In the genomic region with DNA sequence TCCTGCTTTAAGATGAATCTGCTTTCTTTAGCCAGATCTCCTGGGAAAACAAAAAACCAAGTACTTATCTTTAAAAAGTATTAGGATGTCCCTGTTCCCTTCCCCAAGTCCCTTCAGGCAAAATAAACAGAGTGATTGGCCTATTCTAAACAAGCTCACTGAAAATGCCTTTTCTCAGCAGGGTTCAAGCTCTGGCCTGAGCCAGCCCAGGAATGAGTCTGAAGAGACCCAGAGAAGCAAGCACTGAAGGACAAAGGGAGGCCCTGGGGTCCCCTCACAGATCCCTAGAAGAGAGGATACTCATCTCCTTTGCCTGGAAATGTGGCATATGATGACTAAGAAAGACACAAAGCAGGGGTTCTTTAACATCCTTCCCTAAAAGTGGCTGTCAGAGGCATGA, we compare ENCODE assay signal across 26 cellular contexts.
DNase-seq lines count a peak whose midpoint lies in the region; ATAC-seq, FAIRE-seq and TF ChIP-seq lines count a peak whose summit lies in the region.
"Had no signal": no experiment of that assay in that cellular context is flagged by ENCODE, and none has a peak within 500 bp of the region (broad histone marks: within the 10 kb centered on the region; RNA-seq: fewer than 3 reads in every experiment).

No MANE protein-coding gene starts in this region.

- peak; percentile 39 for FAIRE-seq in H1 (lab: Jason Lieb, UNC)
- FAIRE-seq: A549, D721Med, GM12891, K562 had no signal

- peak overlapping the region in 8 of 10 donors; percentile 13 to 61 (median 50) for H3K27ac ChIP-seq in heart right ventricle
- H3K27ac ChIP-seq in right atrium auricular region: peak overlapping the region in 1 of 2 donors; percentile 15
- H3K27ac ChIP-seq in H1 (ENCODE audit: low read depth, low read length): no peak overlapping the region
- H3K27ac ChIP-seq in mesendoderm (ENCODE audit: low read depth, low read length): peak overlapping the region; percentile 72
- H3K27ac ChIP-seq: A549; BLaER1 treated with 17β-estradiol and CSF1 and Interleukin-3, amounts not matched to agents 10 nM and 100 nM; PC-9 had no signal

- in situ Hi-C loops in G401 (cut with HindIII; ENCODE audit: low sequenced_read_pairs): no loop called here

- H3K14ac ChIP-seq in H1 (ENCODE audit: insufficient read length): no peak overlapping the region

- H3K79me2 ChIP-seq in H1 (ENCODE audit: control insufficient read depth in 1 of 2, insufficient read depth in 2 of 2, low read length in 2 of 2): no peaks in the 10 kb centered on the region
- H3K79me2 ChIP-seq in mesendoderm (ENCODE audit: control insufficient read depth, insufficient read depth, low read length): no peaks in the 10 kb centered on the region

- POLR2A ChIA-PET in H1 (lab: Charles Lee; ENCODE audit: partially characterized antibody): no interaction called here

- H3K9me3 ChIP-seq in heart right ventricle: no peaks in the 10 kb centered on the region
- H3K9me3 ChIP-seq in right atrium auricular region: no peaks in the 10 kb centered on the region
- no peaks in the 10 kb centered on the region for H3K9me3 ChIP-seq in H1 (ENCODE audit: insufficient read depth in 2 of 2, low read depth in 1 of 2, low read length in 1 of 2)
- H3K9me3 ChIP-seq: A549; BLaER1 treated with 17β-estradiol and CSF1 and Interleukin-3, amounts not matched to agents 10 nM and 100 nM had no signal

- H2BK20ac ChIP-seq in H1 (ENCODE audit: low read length): no peak overlapping the region

- H3K9ac ChIP-seq in H1 (replicated peaks in 1 of 4; ENCODE audit: extremely low read depth in 1 of 4, low read depth in 3 of 4, low read length in 3 of 4): no peak overlapping the region
- no peak overlapping the region for H3K9ac ChIP-seq in mesendoderm (ENCODE audit: low read length)
- H3K9ac ChIP-seq: BLaER1 treated with 17β-estradiol and CSF1 and Interleukin-3, amounts not matched to agents 10 nM and 100 nM had no signal

- no peak overlapping the region for H3K18ac ChIP-seq in H1 (ENCODE audit: extremely low read depth, low read length)
- no peak overlapping the region for H3K18ac ChIP-seq in mesendoderm (ENCODE audit: low read length)

- H3K56ac ChIP-seq in H1 (replicated peaks; ENCODE audit: insufficient read length, low read depth, low read length) (no peak overlapping the region), mesendoderm (ENCODE audit: low read length) (peak overlapping the region; percentile 7)

- H3K4me3 ChIP-seq in heart right ventricle: no peak overlapping the region
- H3K4me3 ChIP-seq in right atrium auricular region: no peak overlapping the region
- no peak overlapping the region for H3K4me3 ChIP-seq in H1 (ENCODE audit: extremely low read depth in 1 of 4, insufficient read depth in 2 of 4, low read depth in 3 of 4, low read length in 4 of 4)
- H3K4me3 ChIP-seq in mesendoderm (ENCODE audit: low read length): no peak overlapping the region
- H3K4me3 ChIP-seq: A549; BLaER1 treated with 17β-estradiol and CSF1 and Interleukin-3, amounts not matched to agents 10 nM and 100 nM; K562; PC-9 had no signal

- H4K8ac ChIP-seq in H1 (ENCODE audit: extremely low read depth, insufficient read depth, low read length) (no peak overlapping the region), mesendoderm (ENCODE audit: low read depth, low read length) (no peak overlapping the region)

- no peak overlapping the region for H2BK5ac ChIP-seq in H1 (ENCODE audit: low read depth, low read length)
- H2BK5ac ChIP-seq in mesendoderm (ENCODE audit: low read length): no peak overlapping the region

- H4K5ac ChIP-seq in H1 (ENCODE audit: insufficient read length, low read depth, low read length): no peak overlapping the region
- no peak overlapping the region for H4K5ac ChIP-seq in mesendoderm (ENCODE audit: low read length)

- no peak overlapping the region for H4K91ac ChIP-seq in H1 (replicated peaks; ENCODE audit: insufficient read length, low read length)

- no peak overlapping the region for H2BK120ac ChIP-seq in H1 (replicated peaks; ENCODE audit: low read depth, low read length)
- no peak overlapping the region for H2BK120ac ChIP-seq in mesendoderm (ENCODE audit: low read depth, low read length)

- ATAC-seq in heart right ventricle (peak in 3 of 8 donors; percentile 47 to 69 (median 55)), GM21737 (IDR thresholded peaks at IDR 0.05; ENCODE audit: unreplicated experiment) (no peak)
- ATAC-seq: A549, K562 had no signal

- no peak for TF ChIP-seq EP300 in H1 (IDR thresholded peaks at IDR 0.05; ENCODE audit: borderline replicate concordance in 1 of 2, low read depth in 2 of 2, low read length in 2 of 2)

- H3K27me3 ChIP-seq in heart right ventricle (no peaks in the 10 kb centered on the region), right atrium auricular region (no peaks in the 10 kb centered on the region), H1 (replicated peaks in 1 of 4; ENCODE audit: control insufficient read depth in 3 of 4, extremely low read depth in 1 of 4, insufficient read depth in 3 of 4, low read length in 3 of 4) (no peaks in the 10 kb centered on the region), mesendoderm (ENCODE audit: insufficient read depth, low read length, poor library complexity) (no peaks in the 10 kb centered on the region)
- H3K27me3 ChIP-seq: BLaER1 treated with 17β-estradiol and CSF1 and Interleukin-3, amounts not matched to agents 10 nM and 100 nM had no signal

- no peak for DNase-seq in heart right ventricle
- no peak for DNase-seq in right atrium auricular region (ENCODE audit: low spot score)
- no peak for DNase-seq in H1 (ENCODE audit: low read depth in 1 of 2, low spot score in 2 of 2)
- peak; percentile 79 for DNase-seq in mesendoderm
- DNase-seq in DMS53 (lab: John Stamatoyannopoulos, UW): no peak
- DNase-seq in G401 (ENCODE audit: low spot score): no peak
- DNase-seq: AML-193; CD4-positive, alpha-beta T cell; GF-D8; H9; MV-4-11; NCI-H1105; NCI-H1436 treated with DMSO at 0.1 percent for 48 hours; NCI-H2029; NCI-H446; NCI-H524 treated with DMSO at 0.1 percent for 48 hours; NCI-H82; NK-92 treated with Interleukin-12 subunit alpha and Interleukin-12 subunit beta, amount 100 ng/mL, for 24 hours; PC-9; SHP77 had no signal

- H3K4me2 ChIP-seq in H1 (ENCODE audit: insufficient read depth in 1 of 2, low read depth in 2 of 2, low read length in 2 of 2) (no peak overlapping the region; a peak in 1 of 4 replicates), mesendoderm (ENCODE audit: low read length) (no peak overlapping the region)
- H3K4me2 ChIP-seq: A549; BLaER1 treated with 17β-estradiol and CSF1 and Interleukin-3, amounts not matched to agents 10 nM and 100 nM; PC-9 had no signal

- H4K20me1 ChIP-seq in H1 (replicated peaks in 1 of 2; ENCODE audit: control insufficient read depth in 1 of 2, insufficient read depth in 2 of 2, low read length in 2 of 2): no peaks in the 10 kb centered on the region
- H4K20me1 ChIP-seq: BLaER1 treated with 17β-estradiol and CSF1 and Interleukin-3, amounts not matched to agents 10 nM and 100 nM had no signal

- no peak for TF ChIP-seq POLR2A in H1 (IDR thresholded peaks at IDR 0.05; ENCODE audit: control extremely low read depth in 1 of 2, low read depth in 2 of 2, low read length in 2 of 2)

- intact Hi-C loops in heart right ventricle (cut with DNase I): no loop called here

- no peak overlapping the region for H3K4ac ChIP-seq in H1 (replicated peaks; ENCODE audit: insufficient read length, low read depth, low read length)
- H3K4ac ChIP-seq in mesendoderm (ENCODE audit: low read depth, low read length): no peak overlapping the region

- H2BK15ac ChIP-seq in H1 (ENCODE audit: low read length) (no peak overlapping the region), mesendoderm (replicated peaks; ENCODE audit: low read depth) (no peak overlapping the region)

- H2BK12ac ChIP-seq in H1 (ENCODE audit: low read depth, low read length): no peak overlapping the region

- no peak for TF ChIP-seq RAD21 in H1 (IDR thresholded peaks at IDR 0.05 in 1 of 2, conservative IDR thresholded peaks at IDR 0.05 in 1 of 2; ENCODE audit: low read depth in 2 of 2, low read length in 2 of 2)

- H3K79me1 ChIP-seq in H1 (ENCODE audit: low read depth, low read length) (no peaks in the 10 kb centered on the region), mesendoderm (ENCODE audit: low read length) (no peaks in the 10 kb centered on the region)

- no peak overlapping the region for H3K23ac ChIP-seq in H1 (ENCODE audit: insufficient read length)
- H3K23ac ChIP-seq in mesendoderm (ENCODE audit: low read length): no peak overlapping the region

- no peaks in the 10 kb centered on the region for H3K36me3 ChIP-seq in heart right ventricle
- no peaks in the 10 kb centered on the region for H3K36me3 ChIP-seq in right atrium auricular region
- no peaks in the 10 kb centered on the region for H3K36me3 ChIP-seq in H1 (ENCODE audit: control insufficient read depth in 2 of 4, insufficient read depth in 4 of 4, low read length in 3 of 4)
- H3K36me3 ChIP-seq in mesendoderm (ENCODE audit: control insufficient read depth, insufficient read depth, low read length): no peaks in the 10 kb centered on the region
- H3K36me3 ChIP-seq: BLaER1 treated with 17β-estradiol and CSF1 and Interleukin-3, amounts not matched to agents 10 nM and 100 nM had no signal

- no peak overlapping the region for H2AFZ ChIP-seq in H1 (ENCODE audit: low read length)
- H2AFZ ChIP-seq: PC-9 had no signal

- no peak overlapping the region for H2AK5ac ChIP-seq in H1 (ENCODE audit: low read depth, low read length)
- H2AK5ac ChIP-seq in mesendoderm (ENCODE audit: low read length): no peak overlapping the region

- no peaks in the 10 kb centered on the region for H3K4me1 ChIP-seq in heart right ventricle
- H3K4me1 ChIP-seq in right atrium auricular region: no peaks in the 10 kb centered on the region
- peaks cover 0 to 20% (median 7%) of the 10 kb centered on the region in 4 experiments; a peak in 6 of 7 replicates for H3K4me1 ChIP-seq in H1 (replicated peaks in 1 of 4; ENCODE audit: control insufficient read depth in 3 of 4, insufficient read depth in 4 of 4, low read length in 3 of 4)
- no peaks in the 10 kb centered on the region for H3K4me1 ChIP-seq in mesendoderm (ENCODE audit: control insufficient read depth, low read depth, low read length)
- H3K4me1 ChIP-seq: BLaER1 treated with 17β-estradiol and CSF1 and Interleukin-3, amounts not matched to agents 10 nM and 100 nM had no signal

- CTCF ChIA-PET in H1 (lab: Charles Lee; ENCODE audit: partially characterized antibody): interaction anchor here (0.7 to 1.8 kb wide), 5 partner anchors 17 to 55 kb away, joined by 3 to 4 read pairs (median 3); no protein-coding TSS in a partner anchor

- H3K23me2 ChIP-seq in H1 (ENCODE audit: low read depth, low read length): no peaks in the 10 kb centered on the region

- TF ChIP-seq CTCF in heart right ventricle (IDR thresholded peaks at IDR 0.05) (no peak), right atrium auricular region (IDR thresholded peaks at IDR 0.05) (no peak), H1 (IDR thresholded peaks at IDR 0.05; ENCODE audit: control extremely low read depth in 1 of 3, insufficient read depth in 1 of 3, low read depth in 1 of 3, low read length in 3 of 3) (no peak)

TF ChIP-seq in H1, 55 proteins besides CTCF, POLR2A, EP300 and RAD21:
- TF ChIP-seq TEAD4 (IDR thresholded peaks at IDR 0.05; ENCODE audit: low read depth, low read length) (no peak), CREB1 (IDR thresholded peaks at IDR 0.05) (no peak)
